8 cellular contexts compared by ENCODE assay signal in genomic region chr20:266604-267562, GRCh38. TPM values are rescaled to one million over a fixed set of nuclear protein-coding genes. Genes with fewer than 3 reads are reported as not detected.
A peak's percentile ranks its signal among the peaks of the same experiment; 100 is the strongest.
DNase-seq lines count a peak whose midpoint lies in the region; ATAC-seq, FAIRE-seq and TF ChIP-seq lines count a peak whose summit lies in the region.

No MANE protein-coding gene starts in this region.

- H3K9me1 ChIP-seq in K562 (ENCODE audit: control insufficient read depth, insufficient read depth, low read length) = no peaks in the 10 kb centered on the region

- intact Hi-C loops in K562 (cut with micrococcal nuclease) = loop anchor here (2.0 to 5.0 kb wide), 2 partner anchors 58 to 60 kb away; partner anchors contain the start of gene SOX12

- peak; percentile 86 to 96 (median 88) for TF ChIP-seq CTCF in K562 (IDR thresholded peaks at IDR 0.05 in 2 of 3, conservative IDR thresholded peaks at IDR 0.05 in 1 of 3; ENCODE audit: insufficient read depth in 2 of 3, low read depth in 1 of 3, low read length in 3 of 3)

- TF ChIP-seq RAD21 in K562 (CRISPR knock-in tag; conservative IDR thresholded peaks at IDR 0.05 in 1 of 2, IDR thresholded peaks at IDR 0.05 in 1 of 2) = peak; percentile 86 to 94

- POLR2A ChIA-PET in K562 (lab: Yijun Ruan, JAX) = interaction anchor here (0.6 to 1.3 kb wide), 8 partner anchors 8 to 1648 kb away, joined by 3 to 5 read pairs (median 3); no protein-coding TSS in a partner anchor

- TF ChIP-seq POLR2A in K562 (conservative IDR thresholded peaks at IDR 0.05) = peak; percentile 68

- peak; percentile 52; the same call in 1 of the 2 replicates for TF ChIP-seq EP300 in K562 (IDR thresholded peaks at IDR 0.05; ENCODE audit: low read length)

- peaks cover 9 to 18% of the 10 kb centered on the region in 2 experiments; a peak in 4 of 5 replicates for H3K4me1 ChIP-seq in K562 (replicated peaks in 1 of 2; ENCODE audit: control insufficient read depth in 2 of 2, insufficient read depth in 2 of 2, low read length in 2 of 2)
- H3K4me1 ChIP-seq in skeletal muscle tissue (ENCODE audit: control insufficient read depth in 3 of 3, insufficient read depth in 3 of 3, low read length in 3 of 3) = peaks cover 4 to 9% (median 8%) of the 10 kb centered on the region in 3 donors

- FAIRE-seq in TTC549 (lab: Jason Lieb, UNC) (peak; percentile 31), K562 (lab: Jason Lieb, UNC) (peak; percentile 84)

- WGBS in K562 (ENCODE audit: insufficient coverage, low coverage, missing lambda C conversion rate) = 9% methylated on average over 26 of the region's 43 CpGs

- CTCF ChIA-PET in K562 (lab: Yijun Ruan, JAX; ENCODE audit: low intra/inter-chr PET ratio) = interaction anchor here (0.7 to 1.1 kb wide), 4 partner anchors 57 to 60 kb away, joined by 3 to 4 read pairs (median 3); partner anchors contain the start of gene SOX12

- H3K9me3 ChIP-seq in K562 (replicated peaks; ENCODE audit: control insufficient read depth, insufficient read depth, low read depth, low read length) (no peaks in the 10 kb centered on the region), iPS-18c (ENCODE audit: control insufficient read depth, insufficient read depth, low read length) (no peaks in the 10 kb centered on the region), skeletal muscle tissue (ENCODE audit: control insufficient read depth in 3 of 3, low read length in 3 of 3) (no peaks in the 10 kb centered on the region)

- DNase-seq in SKM-1 treated with dmso at 0.1 percent for 144 hours (lab: John Stamatoyannopoulos, UW; ENCODE audit: unreplicated experiment) (peak; percentile 54), SKM-1 (lab: John Stamatoyannopoulos, UW; ENCODE audit: unreplicated experiment) (no peak), NCI-H2029 treated with DMSO at 0.1 percent for 48 hours (lab: John Stamatoyannopoulos, UW) (peak; percentile 39), K562 (ENCODE audit: extremely low read depth in 1 of 4, low spot score in 3 of 4) (peak; percentile 87 to 92 (median 88))

- H3K36me3 ChIP-seq in K562 (ENCODE audit: control insufficient read depth, insufficient read depth, low read length) = no peaks in the 10 kb centered on the region
- H3K36me3 ChIP-seq in skeletal muscle tissue (ENCODE audit: control insufficient read depth in 3 of 3, insufficient read depth in 3 of 3, low read length in 3 of 3) = no peaks in the 10 kb centered on the region

- peak overlapping the region; percentile 56 to 81 for H3K9ac ChIP-seq in K562 (ENCODE audit: insufficient read depth in 1 of 2, low read depth in 2 of 2, low read length in 2 of 2)
- peak overlapping the region; percentile 62 to 79 (median 65) for H3K9ac ChIP-seq in skeletal muscle tissue (ENCODE audit: low read depth in 1 of 3, low read length in 3 of 3)

- ATAC-seq in HG02973 (IDR thresholded peaks at IDR 0.05; ENCODE audit: unreplicated experiment) = peak; percentile 83
- peak; percentile 91 for ATAC-seq in K562

- H3K27ac ChIP-seq in K562 (ENCODE audit: extremely low read depth, low read depth, low read length) (peak overlapping the region; percentile 71), skeletal muscle tissue (ENCODE audit: low read depth, low read length) (no peak overlapping the region)

- H2AFZ ChIP-seq in K562 (ENCODE audit: low read depth, low read length) = peak overlapping the region; percentile 97

- BruUV-seq in K562 (replicated peaks; lab: Mats Ljungman, UMichigan) = no TSS peak

- in situ Hi-C loops in K562 (cut with MboI) = no loop called here

- H3K4me2 ChIP-seq in K562 (ENCODE audit: insufficient read depth, low read length) = peak overlapping the region; percentile 75

- H3K4me3 ChIP-seq in K562 (0 out of 2 replicates have a peak overlapping the region, but pooled peaks have one; percentile 17), iPS-18c (ENCODE audit: insufficient read depth, low read depth, low read length) (peak overlapping the region; percentile 20), skeletal muscle tissue (ENCODE audit: low read length in 3 of 3) (peak overlapping the region; percentile 83 to 92 (median 88))

- no peaks in the 10 kb centered on the region for H3K79me2 ChIP-seq in K562 (ENCODE audit: control insufficient read depth, insufficient read depth, low read length)

- H3K27me3 ChIP-seq in K562 (ENCODE audit: control insufficient read depth in 2 of 2, insufficient read depth in 2 of 2, low read length in 2 of 2) (no peaks in the 10 kb centered on the region), skeletal muscle tissue (ENCODE audit: control insufficient read depth in 3 of 3, insufficient read depth in 3 of 3, low read length in 3 of 3) (peaks cover 0 to 7% (median 6%) of the 10 kb centered on the region in 3 donors)

- H4K20me1 ChIP-seq in K562 (replicated peaks; ENCODE audit: control insufficient read depth, insufficient read depth, low read length) = no peaks in the 10 kb centered on the region

RNA-seq across cellular contexts. Expression of gene DEFB132, which starts 9.4 kb away (rescaled TPM):
- not detected in 2 replicates for total RNA-seq in K562 (2011; cell fraction: chromatin; rRNA removed; ENCODE audit: low replicate concordance)
- total RNA-seq in K562 (2011; cell fraction: nucleolus; rRNA removed) = not detected in 2 replicates
- not detected in 2 replicates for total RNA-seq in K562 (2011; cell fraction: nucleoplasm; rRNA removed)
- total RNA-seq in K562 (2014; rRNA removed) (not detected in 2 replicates), K562 (2014; rRNA removed; fragmentation: Illumina TruSeq; extraction: Trizol) (not detected in 2 replicates), K562 (2015; rRNA removed; fragmentation: Illumina TruSeq; extraction: Trizol) (not detected in 2 replicates), K562 (2021) (not detected in 2 replicates), skeletal muscle tissue (not detected)
- polyA plus RNA-seq in K562 (2011; rRNA removed) (not detected in 2 replicates), K562 (2014; fragmentation: Illumina TruSeq; extraction: Trizol) (not detected in 2 replicates), K562 (2014; fragmentation: Nextera tagmentation; extraction: Ambion mirVana) (not detected), K562 (2014; rRNA removed) (not detected in 2 replicates)
- polyA plus RNA-seq in K562 (2011; cell fraction: cytosol; rRNA removed) = not detected in 2 replicates
- not detected in 2 replicates for polyA plus RNA-seq in K562 (2011; cell fraction: nucleus; rRNA removed)
- not detected in 2 replicates for polyA plus RNA-seq in K562 (2012)
- not detected in 2 replicates for polyA minus RNA-seq in K562 (2011; rRNA and poly(A)+ RNA removed)
- not detected in 2 replicates for polyA minus RNA-seq in K562 (2011; cell fraction: cytosol; rRNA and poly(A)+ RNA removed)
- not detected in 2 replicates for polyA minus RNA-seq in K562 (2011; cell fraction: nucleus; rRNA and poly(A)+ RNA removed)

RNA-seq across cellular contexts. Expression of gene C20orf96, which starts 23.7 kb away (rescaled TPM):
- 40.0 and 54.2 TPM in 2 replicates for total RNA-seq in K562 (2011; cell fraction: chromatin; rRNA removed; ENCODE audit: low replicate concordance)
- total RNA-seq in K562 (2011; cell fraction: nucleolus; rRNA removed) = 27.8 and 28.2 TPM in 2 replicates
- 25.0 and 27.3 TPM in 2 replicates for total RNA-seq in K562 (2011; cell fraction: nucleoplasm; rRNA removed)
- total RNA-seq in K562 (2014; rRNA removed) (1.5 and 2.0 TPM in 2 replicates), K562 (2014; rRNA removed; fragmentation: Illumina TruSeq; extraction: Trizol) (2.4 and 3.0 TPM in 2 replicates), K562 (2015; rRNA removed; fragmentation: Illumina TruSeq; extraction: Trizol) (2.1 and 2.3 TPM in 2 replicates), K562 (2021) (10.1 TPM in 2 replicates), skeletal muscle tissue (1.0 TPM)
- polyA plus RNA-seq in K562 (2011; rRNA removed) (11.0 and 22.6 TPM in 2 replicates), K562 (2014; fragmentation: Illumina TruSeq; extraction: Trizol) (8.4 and 9.8 TPM in 2 replicates), K562 (2014; fragmentation: Nextera tagmentation; extraction: Ambion mirVana) (1 to 10 TPM; 1.7 to 4.2 TPM), K562 (2014; rRNA removed) (9.1 and 11.7 TPM in 2 replicates)
- 5.7 and 11.5 TPM in 2 replicates for polyA plus RNA-seq in K562 (2011; cell fraction: cytosol; rRNA removed)
- polyA plus RNA-seq in K562 (2011; cell fraction: nucleus; rRNA removed) = 35.3 and 52.8 TPM in 2 replicates
- polyA plus RNA-seq in K562 (2012) = 8.6 and 10.2 TPM in 2 replicates
- polyA minus RNA-seq in K562 (2011; rRNA and poly(A)+ RNA removed) = 6.5 and 8.2 TPM in 2 replicates
- polyA minus RNA-seq in K562 (2011; cell fraction: cytosol; rRNA and poly(A)+ RNA removed) = 3.1 and 3.6 TPM in 2 replicates
- 8.6 and 19.5 TPM in 2 replicates for polyA minus RNA-seq in K562 (2011; cell fraction: nucleus; rRNA and poly(A)+ RNA removed)

RNA-seq across cellular contexts. Expression of gene ZCCHC3, which starts 30.5 kb away (rescaled TPM):
- 6.9 and 11.2 TPM in 2 replicates for total RNA-seq in K562 (2011; cell fraction: chromatin; rRNA removed; ENCODE audit: low replicate concordance)
- 9.6 and 12.0 TPM in 2 replicates for total RNA-seq in K562 (2011; cell fraction: nucleolus; rRNA removed)
- total RNA-seq in K562 (2011; cell fraction: nucleoplasm; rRNA removed) = 10.6 and 13.3 TPM in 2 replicates
- total RNA-seq in K562 (2014; rRNA removed) = 23.2 and 28.2 TPM in 2 replicates
- 10.1 and 10.2 TPM in 2 replicates for total RNA-seq in K562 (2014; rRNA removed; fragmentation: Illumina TruSeq; extraction: Trizol)
- total RNA-seq in K562 (2015; rRNA removed; fragmentation: Illumina TruSeq; extraction: Trizol) = 12.8 and 13.9 TPM in 2 replicates
- total RNA-seq in K562 (2021) = 22.1 and 22.5 TPM in 2 replicates
- polyA plus RNA-seq in K562 (2011; rRNA removed) = 21.2 and 22.0 TPM in 2 replicates
- polyA plus RNA-seq in K562 (2011; cell fraction: cytosol; rRNA removed) = 18.7 and 24.5 TPM in 2 replicates
- polyA plus RNA-seq in K562 (2011; cell fraction: nucleus; rRNA removed) = 13.2 and 18.2 TPM in 2 replicates
- 17.7 and 19.5 TPM in 2 replicates for polyA plus RNA-seq in K562 (2012)
- 16.5 and 17.6 TPM in 2 replicates for polyA plus RNA-seq in K562 (2014; fragmentation: Illumina TruSeq; extraction: Trizol)
- 1 to 10 TPM; 2.8 to 4.0 TPM for polyA plus RNA-seq in K562 (2014; fragmentation: Nextera tagmentation; extraction: Ambion mirVana)
- polyA plus RNA-seq in K562 (2014; rRNA removed) = 22.4 and 23.3 TPM in 2 replicates
- polyA minus RNA-seq in K562 (2011; rRNA and poly(A)+ RNA removed) = 11.1 and 11.7 TPM in 2 replicates
- 10.8 and 12.2 TPM in 2 replicates for polyA minus RNA-seq in K562 (2011; cell fraction: cytosol; rRNA and poly(A)+ RNA removed)
- polyA minus RNA-seq in K562 (2011; cell fraction: nucleus; rRNA and poly(A)+ RNA removed) = 3.9 and 9.7 TPM in 2 replicates
- total RNA-seq in skeletal muscle tissue = 39.1 TPM

RNA-seq across cellular contexts. Expression of gene DEFB129, which starts 39.8 kb away (rescaled TPM):
- not detected in 2 replicates for total RNA-seq in K562 (2011; cell fraction: chromatin; rRNA removed; ENCODE audit: low replicate concordance)
- total RNA-seq in K562 (2011; cell fraction: nucleolus; rRNA removed) = not detected in 2 replicates
- total RNA-seq in K562 (2011; cell fraction: nucleoplasm; rRNA removed) = not detected in 2 replicates
- total RNA-seq in K562 (2014; rRNA removed) = not detected in 2 replicates
- not detected in 2 replicates for total RNA-seq in K562 (2014; rRNA removed; fragmentation: Illumina TruSeq; extraction: Trizol)
- total RNA-seq in K562 (2015; rRNA removed; fragmentation: Illumina TruSeq; extraction: Trizol) = not detected in 2 replicates
- total RNA-seq in K562 (2021) = not detected in 2 replicates
- not detected in 2 replicates for polyA plus RNA-seq in K562 (2011; rRNA removed)
- polyA plus RNA-seq in K562 (2011; cell fraction: cytosol; rRNA removed) = not detected in 2 replicates
- not detected in 2 replicates for polyA plus RNA-seq in K562 (2011; cell fraction: nucleus; rRNA removed)
- not detected in 2 replicates for polyA plus RNA-seq in K562 (2012)
- polyA plus RNA-seq in K562 (2014; fragmentation: Illumina TruSeq; extraction: Trizol) = not detected in 2 replicates
- not detected for polyA plus RNA-seq in K562 (2014; fragmentation: Nextera tagmentation; extraction: Ambion mirVana)
- polyA plus RNA-seq in K562 (2014; rRNA removed) = not detected in 2 replicates
- polyA minus RNA-seq in K562 (2011; rRNA and poly(A)+ RNA removed) = not detected in 2 replicates
- not detected in 2 replicates for polyA minus RNA-seq in K562 (2011; cell fraction: cytosol; rRNA and poly(A)+ RNA removed)
- not detected in 2 replicates for polyA minus RNA-seq in K562 (2011; cell fraction: nucleus; rRNA and poly(A)+ RNA removed)
- not detected for total RNA-seq in skeletal muscle tissue

RNA-seq across cellular contexts. Expression of gene SOX12, which starts 58.5 kb away (rescaled TPM):
- total RNA-seq in K562 (2011; cell fraction: chromatin; rRNA removed; ENCODE audit: low replicate concordance) = 5.5 and 9.5 TPM in 2 replicates
- total RNA-seq in K562 (2011; cell fraction: nucleolus; rRNA removed) = 8.4 and 9.8 TPM in 2 replicates
- total RNA-seq in K562 (2011; cell fraction: nucleoplasm; rRNA removed) = 8.9 and 11.8 TPM in 2 replicates
- total RNA-seq in K562 (2014; rRNA removed) (6.5 and 9.2 TPM in 2 replicates), K562 (2014; rRNA removed; fragmentation: Illumina TruSeq; extraction: Trizol) (1.3 and 1.4 TPM in 2 replicates), K562 (2015; rRNA removed; fragmentation: Illumina TruSeq; extraction: Trizol) (2.6 and 2.8 TPM in 2 replicates), K562 (2021) (26.1 and 26.3 TPM in 2 replicates), skeletal muscle tissue (3.7 TPM)
- polyA plus RNA-seq in K562 (2011; rRNA removed) (1.8 and 3.5 TPM in 2 replicates), K562 (2014; fragmentation: Illumina TruSeq; extraction: Trizol) (6.7 and 7.4 TPM in 2 replicates), K562 (2014; fragmentation: Nextera tagmentation; extraction: Ambion mirVana) (under 1 TPM; 0.42 to 0.48 TPM), K562 (2014; rRNA removed) (6.7 and 9.6 TPM in 2 replicates)
- polyA plus RNA-seq in K562 (2011; cell fraction: cytosol; rRNA removed) = 2.4 and 2.8 TPM in 2 replicates
- polyA plus RNA-seq in K562 (2011; cell fraction: nucleus; rRNA removed) = 9.5 and 9.7 TPM in 2 replicates
- polyA plus RNA-seq in K562 (2012) = 13.7 and 13.9 TPM in 2 replicates
- 2.0 and 2.9 TPM in 2 replicates for polyA minus RNA-seq in K562 (2011; rRNA and poly(A)+ RNA removed)
- polyA minus RNA-seq in K562 (2011; cell fraction: cytosol; rRNA and poly(A)+ RNA removed) = 4.7 and 7.1 TPM in 2 replicates
- polyA minus RNA-seq in K562 (2011; cell fraction: nucleus; rRNA and poly(A)+ RNA removed) = 2.7 and 5.2 TPM in 2 replicates

Comparison
In these comparisons a context has a peak if more than half of its experiments do, and no peak if none do; other contexts are left out.
1. H3K4me3 ChIP-seq: peak in every context shown above with its lines; median percentile 88 in skeletal muscle tissue; 20 in iPS-18c; 17 in K562.